Comparison of ENCODE assay signal across 8 cellular contexts in genomic region chr5:141513021-141513626, GRCh38. TPM values are rescaled to one million over a fixed set of nuclear protein-coding genes. Genes with fewer than 3 reads are reported as not detected.
DNase-seq lines count a peak whose midpoint lies in the region; ATAC-seq, FAIRE-seq and TF ChIP-seq lines count a peak whose summit lies in the region.

No MANE protein-coding gene starts in this region.

- H3K9me3 ChIP-seq in GM12878 (replicated peaks; ENCODE audit: control insufficient read depth, insufficient read depth, low read length), result no peaks in the 10 kb centered on the region
- H3K9me3 ChIP-seq in iPS DF 6.9 (ENCODE audit: control insufficient read depth, insufficient read depth, low read length), result no peaks in the 10 kb centered on the region
- H3K9me3 ChIP-seq in gastrocnemius medialis, result no peaks in the 10 kb centered on the region

- CTCF ChIA-PET in GM12878 (lab: Yijun Ruan, JAX), result interaction anchor here (0.7 to 11.9 kb wide), 26 partner anchors 10 to 457 kb away, joined by 3 to 213 read pairs (median 9); partner anchors contain the start of genes FCHSD1, PCDHGA10, PCDHGA11 and PCDHGA12

- TF ChIP-seq CTCF in GM12878 (IDR thresholded peaks at IDR 0.05 in 2 of 3, conservative IDR thresholded peaks at IDR 0.05 in 1 of 3; ENCODE audit: control insufficient read depth in 2 of 3, extremely low read depth in 1 of 3, insufficient read depth in 1 of 3, low read depth in 3 of 3, low read length in 3 of 3), result no peak
- TF ChIP-seq CTCF in gastrocnemius medialis (IDR thresholded peaks at IDR 0.05 in 4 of 5, conservative IDR thresholded peaks at IDR 0.05 in 1 of 5), result no peak

- peaks cover 15% of the 10 kb centered on the region for H3K79me2 ChIP-seq in GM12878 (ENCODE audit: control insufficient read depth, insufficient read depth, low read length)

- in situ Hi-C loops in GM12878 (cut with MboI) (no loop called here), gastrocnemius medialis (cut with MboI; ENCODE audit: low sequenced_read_pairs in 4 of 4) (no loop called here)

- RAD21 ChIA-PET in GM12878 (lab: Charles Lee; ENCODE audit: unreplicated experiment), result interaction anchor here (0.6 to 11.6 kb wide), 11 partner anchors 10 to 111 kb away, joined by 3 to 109 read pairs (median 11); partner anchors contain the start of genes DIAPH1, PCDHGA11, PCDHGA12 and PCDHGB7

- POLR2A ChIA-PET in GM12878 (lab: Charles Lee), result interaction anchor here (0.5 to 2.5 kb wide), 6 partner anchors 11 to 722 kb away, joined by 3 to 10 read pairs (median 4); partner anchors contain the start of gene PCDHGA10

- H2AFZ ChIP-seq in GM12878 (ENCODE audit: control insufficient read depth, low read depth, low read length), result peak overlapping the region; percentile 13

- peak overlapping the region; percentile 69 for H3K4me3 ChIP-seq in GM12878
- peak overlapping the region; percentile 55; the same call in 1 of the 2 replicates for H3K4me3 ChIP-seq in iPS DF 6.9 (ENCODE audit: low read length)
- H3K4me3 ChIP-seq in gastrocnemius medialis, result peak overlapping the region; percentile 51 to 65 (median 55)

- no TSS peak for BruUV-seq in GM12878 (replicated peaks; lab: Mats Ljungman, UMichigan)

- peak; percentile 60; the same call in 1 of the 2 replicates for TF ChIP-seq POLR2A in GM12878 (IDR thresholded peaks at IDR 0.05; ENCODE audit: low read depth, low read length)
- TF ChIP-seq POLR2A in gastrocnemius medialis (IDR thresholded peaks at IDR 0.05), result no peak

- H3K27me3 ChIP-seq in GM12878 (replicated peaks in 1 of 2; ENCODE audit: control insufficient read depth in 2 of 2, insufficient read depth in 2 of 2, low read length in 1 of 2), result no peaks in the 10 kb centered on the region
- H3K27me3 ChIP-seq in iPS DF 6.9 (ENCODE audit: control insufficient read depth, insufficient read depth, low read length), result no peaks in the 10 kb centered on the region
- no peaks in the 10 kb centered on the region for H3K27me3 ChIP-seq in gastrocnemius medialis

- peak; percentile 8 for ATAC-seq in GM12878
- peak; percentile 4 to 7 for ATAC-seq in gastrocnemius medialis
- no peak for ATAC-seq in HG03095 (IDR thresholded peaks at IDR 0.05; ENCODE audit: unreplicated experiment)
- ATAC-seq in GM21360 (IDR thresholded peaks at IDR 0.05; ENCODE audit: unreplicated experiment), result no peak

- FAIRE-seq in RCC 7860 (lab: Jason Lieb, UNC) (no peak), GM12878 (lab: Jason Lieb, UNC) (no peak)

- peak overlapping the region; percentile 25 for H3K9ac ChIP-seq in GM12878 (ENCODE audit: control insufficient read depth, insufficient read depth, low read length)

- H3K27ac ChIP-seq in GM12878 (ENCODE audit: control insufficient read depth, insufficient read depth) (peak overlapping the region; percentile 90), iPS DF 6.9 (ENCODE audit: low read length) (no peak overlapping the region), gastrocnemius medialis (peak overlapping the region; percentile 87 to 92 (median 90))

- TF ChIP-seq RAD21 in GM12878 (IDR thresholded peaks at IDR 0.05; ENCODE audit: insufficient read depth, low read depth, low read length), result no peak

- intact Hi-C loops in GM12878 (cut with micrococcal nuclease; ENCODE audit: unreplicated experiment) (loop anchor here (1.0 to 5.0 kb wide), 3 partner anchors 37 to 124 kb away; partner anchors contain the start of genes HDAC3, PCDHGA11 and RELL2), gastrocnemius medialis (cut with DNase I; ENCODE audit: low total_unique reads) (loop anchor here (1.0 kb wide), 1 partner anchor 11 kb away; no protein-coding TSS in a partner anchor)

- H3K36me3 ChIP-seq in GM12878 (ENCODE audit: control insufficient read depth in 2 of 2, insufficient read depth in 2 of 2, low read length in 1 of 2), result peaks cover 7 to 16% of the 10 kb centered on the region in 2 experiments
- peaks cover 7% of the 10 kb centered on the region; the same call in 1 of the 2 replicates for H3K36me3 ChIP-seq in iPS DF 6.9 (ENCODE audit: control insufficient read depth, insufficient read depth, low read length)
- H3K36me3 ChIP-seq in gastrocnemius medialis, result peaks cover 0 to 25% of the 10 kb centered on the region in 2 donors

- SMC1A ChIA-PET in GM12878 (lab: Charles Lee; ENCODE audit: uncharacterized antibody, unreplicated experiment), result interaction anchor here (0.7 to 10.8 kb wide), 17 partner anchors 9 to 143 kb away, joined by 3 to 176 read pairs (median 5); partner anchors contain the start of genes DIAPH1, PCDHGA10, PCDHGA11 and PCDHGA12

- WGBS in GM12878 (ENCODE audit: insufficient coverage, insufficient replicate concordance, low lambda C conversion rate, missing lambda C conversion rate), result under 1% methylated on average over 38 of the region's 39 CpGs
- WGBS in iPS DF 6.9 (ENCODE audit: insufficient coverage, insufficient read length), result no CpG with 5 or more reads among the region's 39 CpGs

- no peaks in the 10 kb centered on the region for H4K20me1 ChIP-seq in GM12878 (ENCODE audit: control insufficient read depth, insufficient read depth)

- peak overlapping the region; percentile 89 for H3K4me2 ChIP-seq in GM12878 (ENCODE audit: control insufficient read depth, insufficient read depth)

- no peak for TF ChIP-seq EP300 in GM12878 (IDR thresholded peaks at IDR 0.05; ENCODE audit: borderline replicate concordance in 1 of 2, control insufficient read depth in 1 of 2, low read depth in 2 of 2, low read length in 2 of 2)

- H3K4me1 ChIP-seq in GM12878 (ENCODE audit: control insufficient read depth, insufficient read depth, low read length) (peaks cover 69% of the 10 kb centered on the region), iPS DF 6.9 (ENCODE audit: control insufficient read depth, insufficient read depth, low read length) (peaks cover 3% of the 10 kb centered on the region), gastrocnemius medialis (peaks cover 71 to 75% of the 10 kb centered on the region in 2 donors)

- peak; percentile 22 for DNase-seq in GM03348 (ENCODE audit: low spot score)
- peak; percentile 37 for DNase-seq in RCC 7860 (ENCODE audit: low spot score)
- no peak for DNase-seq in GM12878 (ENCODE audit: low read depth, low spot score)
- no peak for DNase-seq in iPS DF 6.9 (ENCODE audit: low read depth, low spot score)
- DNase-seq in gastrocnemius medialis, result peak in 1 of 2 donors; percentile 40
- DNase-seq in D341Med (ENCODE audit: low spot score), result no peak

RNA-seq across cellular contexts. Expression of gene PCDHGC5, which starts 24.2 kb away (rescaled TPM):
- 4.6 and 4.9 TPM in 2 replicates for total RNA-seq in GM12878 (2013; cell fraction: nucleolus; rRNA removed)
- total RNA-seq in GM12878 (2014; rRNA removed) (0.62 and 0.93 TPM in 2 replicates), GM12878 (2014; rRNA removed; fragmentation: Illumina TruSeq; extraction: Trizol) (0.46 and 0.58 TPM in 2 replicates), GM12878 (2021) (0.72 and 0.87 TPM in 2 replicates), gastrocnemius medialis (1 to 10 TPM in 1 of 4 donors, under 1 TPM in 2, not detected in 1; 0.16 to 1.5 (median 0.36) TPM)
- 0.08 TPM for polyA plus RNA-seq in GM12878 (2011; ENCODE audit: low read depth)
- polyA plus RNA-seq in GM12878 (2011; rRNA removed) (0.05 TPM in 1 of 2 replicates, not detected in the other), GM12878 (2014; fragmentation: Illumina TruSeq; extraction: Trizol) (0.14 and 0.15 TPM in 2 replicates), GM12878 (2014; fragmentation: Nextera tagmentation; extraction: Ambion mirVana) (not detected), GM12878 (2014; rRNA removed) (0.20 and 0.29 TPM in 2 replicates), GM12878 (2016; fragmentation: Nextera tagmentation; extraction: Ambion mirVana) (under 1 TPM; 0.05 to 0.06 TPM)
- polyA plus RNA-seq in GM12878 (2011; cell fraction: cytosol; rRNA removed), result not detected in 2 replicates
- 0.33 and 0.41 TPM in 2 replicates for polyA plus RNA-seq in GM12878 (2011; cell fraction: nucleus; rRNA removed)
- polyA plus RNA-seq in GM12878 (2012), result 0.05 and 0.06 TPM in 2 replicates
- 0.51 and 1.1 TPM in 2 replicates for polyA minus RNA-seq in GM12878 (2011; rRNA and poly(A)+ RNA removed)
- 0.31 TPM in 1 of 2 replicates, not detected in the other for polyA minus RNA-seq in GM12878 (2011; cell fraction: cytosol; rRNA and poly(A)+ RNA removed)
- 1.1 and 2.2 TPM in 2 replicates for polyA minus RNA-seq in GM12878 (2011; cell fraction: nucleus; rRNA and poly(A)+ RNA removed)

RNA-seq across cellular contexts. Expression of gene PCDHGC4, which starts 28.3 kb away (rescaled TPM):
- total RNA-seq in GM12878 (2013; cell fraction: nucleolus; rRNA removed), result 5.5 and 6.1 TPM in 2 replicates
- total RNA-seq in GM12878 (2014; rRNA removed) (0.82 and 1.2 TPM in 2 replicates), GM12878 (2014; rRNA removed; fragmentation: Illumina TruSeq; extraction: Trizol) (1.0 TPM in 2 replicates), GM12878 (2021) (1.1 TPM in 2 replicates), gastrocnemius medialis (10 to 100 TPM in 1 of 4 donors, 1 to 10 TPM in 1, under 1 TPM in 1, not detected in 1; 0.31 to 20.4 (median 1.7) TPM)
- 0.07 TPM for polyA plus RNA-seq in GM12878 (2011; ENCODE audit: low read depth)
- polyA plus RNA-seq in GM12878 (2011; rRNA removed) (0.03 and 0.04 TPM in 2 replicates), GM12878 (2014; fragmentation: Illumina TruSeq; extraction: Trizol) (0.54 and 0.55 TPM in 2 replicates), GM12878 (2014; fragmentation: Nextera tagmentation; extraction: Ambion mirVana) (under 1 TPM; 0.13 to 0.18 TPM), GM12878 (2014; rRNA removed) (0.58 and 0.61 TPM in 2 replicates), GM12878 (2016; fragmentation: Nextera tagmentation; extraction: Ambion mirVana) (under 1 TPM; 0.21 to 0.49 TPM)
- 0.03 TPM in 2 replicates for polyA plus RNA-seq in GM12878 (2011; cell fraction: cytosol; rRNA removed)
- 0.37 and 0.39 TPM in 2 replicates for polyA plus RNA-seq in GM12878 (2011; cell fraction: nucleus; rRNA removed)
- 0.15 and 0.18 TPM in 2 replicates for polyA plus RNA-seq in GM12878 (2012)
- polyA minus RNA-seq in GM12878 (2011; rRNA and poly(A)+ RNA removed), result 0.73 and 1.2 TPM in 2 replicates
- not detected in 2 replicates for polyA minus RNA-seq in GM12878 (2011; cell fraction: cytosol; rRNA and poly(A)+ RNA removed)
- 0.97 and 1.4 TPM in 2 replicates for polyA minus RNA-seq in GM12878 (2011; cell fraction: nucleus; rRNA and poly(A)+ RNA removed)

RNA-seq across cellular contexts. Expression of gene PCDHGC3, which starts 37.4 kb away (rescaled TPM):
- 9.8 and 12.7 TPM in 2 replicates for total RNA-seq in GM12878 (2013; cell fraction: nucleolus; rRNA removed)
- 11.0 TPM in 2 replicates for total RNA-seq in GM12878 (2014; rRNA removed)
- total RNA-seq in GM12878 (2014; rRNA removed; fragmentation: Illumina TruSeq; extraction: Trizol), result 6.3 TPM in 2 replicates
- total RNA-seq in GM12878 (2021), result 20.5 TPM in 2 replicates
- 5.8 TPM for polyA plus RNA-seq in GM12878 (2011; ENCODE audit: low read depth)
- polyA plus RNA-seq in GM12878 (2011; rRNA removed), result 0.86 and 1.5 TPM in 2 replicates
- polyA plus RNA-seq in GM12878 (2011; cell fraction: cytosol; rRNA removed), result 1.7 and 2.3 TPM in 2 replicates
- 1.5 and 2.3 TPM in 2 replicates for polyA plus RNA-seq in GM12878 (2011; cell fraction: nucleus; rRNA removed)
- 8.4 and 10.8 TPM in 2 replicates for polyA plus RNA-seq in GM12878 (2012)
- polyA plus RNA-seq in GM12878 (2014; fragmentation: Illumina TruSeq; extraction: Trizol), result 22.1 and 23.5 TPM in 2 replicates
- polyA plus RNA-seq in GM12878 (2014; fragmentation: Nextera tagmentation; extraction: Ambion mirVana), result under 1 TPM; 0.53 to 0.60 TPM
- 13.1 and 14.5 TPM in 2 replicates for polyA plus RNA-seq in GM12878 (2014; rRNA removed)
- 10 to 100 TPM; 14.7 to 22.0 TPM for polyA plus RNA-seq in GM12878 (2016; fragmentation: Nextera tagmentation; extraction: Ambion mirVana)
- polyA minus RNA-seq in GM12878 (2011; rRNA and poly(A)+ RNA removed), result 2.3 and 2.4 TPM in 2 replicates
- polyA minus RNA-seq in GM12878 (2011; cell fraction: cytosol; rRNA and poly(A)+ RNA removed), result 0.94 and 1.9 TPM in 2 replicates
- 3.0 and 6.0 TPM in 2 replicates for polyA minus RNA-seq in GM12878 (2011; cell fraction: nucleus; rRNA and poly(A)+ RNA removed)
- 10 to 100 TPM; 11.8 to 14.5 (median 13.8) TPM for total RNA-seq in gastrocnemius medialis

Comparison
In these comparisons a context has a peak if more than half of its experiments do, and no peak if none do; other contexts are left out.
1. DNase-seq: peak in GM03348 (single experiment) and RCC 7860 (single experiment); none in GM12878 (single experiment), iPS DF 6.9 (single experiment) and D341Med (single experiment).
2. ATAC-seq: peak in GM12878 (single experiment) and gastrocnemius medialis (2 of 2); none in HG03095 (single experiment) and GM21360 (single experiment).
3. Peak in every context shown above with its lines, with median percentiles within 50 percentile points of each other: H3K4me3 ChIP-seq.